13 cellular contexts compared by ENCODE assay signal in the genomic region with DNA sequence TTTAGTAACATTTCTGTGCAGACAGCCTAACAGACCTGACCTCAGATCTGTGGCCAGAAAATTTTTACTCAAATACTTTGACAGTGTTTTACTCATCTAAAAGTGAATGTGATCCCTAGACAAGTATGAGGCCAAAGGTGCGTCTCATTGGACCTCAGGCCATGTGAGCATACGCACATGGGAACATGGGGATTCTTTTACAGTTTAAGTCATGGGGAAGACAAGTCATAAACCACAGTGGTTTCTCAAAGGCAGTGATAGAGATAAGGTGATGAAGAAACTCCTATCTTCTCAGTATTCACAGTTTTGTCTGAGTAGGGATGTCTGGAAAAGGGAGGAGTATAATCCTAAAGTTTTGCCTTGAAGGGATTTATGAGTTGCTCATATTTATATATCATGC.
DNase-seq lines count a peak whose midpoint lies in the region; ATAC-seq, FAIRE-seq and TF ChIP-seq lines count a peak whose summit lies in the region.
"Had no signal": no experiment of that assay in that cellular context is flagged by ENCODE, and none has a peak within 500 bp of the region (broad histone marks: within the 10 kb centered on the region; RNA-seq: fewer than 3 reads in every experiment).

No MANE protein-coding gene starts in this region.

- H3K4me1 Mint-ChIP-seq in activated T-cell treated with anti-CD3 and anti-CD28 coated beads, Interleukin-2, amount 50 U/mL, for 4 hours (ENCODE audit: low read depth) = peaks cover 18% of the 10 kb centered on the region
- peaks cover 21% of the 10 kb centered on the region for H3K4me1 Mint-ChIP-seq in mesothelial cell of epicardium
- H3K4me1 Mint-ChIP-seq: stimulated activated naive B cell treated with anti-CD40 and anti-IgM and Interleukin-4, amounts not matched to agents 10 μg/mL and 1 μg/mL and 100 μg/mL, for 72 hours had no signal

- H3K36me3 Mint-ChIP-seq in activated T-cell treated with anti-CD3 and anti-CD28 coated beads, Interleukin-2, amount 50 U/mL, for 4 hours (ENCODE audit: insufficient read depth) = peaks cover 5% of the 10 kb centered on the region
- H3K36me3 Mint-ChIP-seq in mesothelial cell of epicardium = peaks cover 8% of the 10 kb centered on the region

- no peaks in the 10 kb centered on the region for H3K27me3 Mint-ChIP-seq in activated T-cell treated with anti-CD3 and anti-CD28 coated beads, Interleukin-2, amount 50 U/mL, for 4 hours (ENCODE audit: low read depth)
- H3K27me3 Mint-ChIP-seq in mesothelial cell of epicardium (ENCODE audit: low read depth) = no peaks in the 10 kb centered on the region
- H3K27me3 Mint-ChIP-seq: stimulated activated naive B cell treated with anti-CD40 and anti-IgM and Interleukin-4, amounts not matched to agents 10 μg/mL and 1 μg/mL and 100 μg/mL, for 72 hours; T-helper 17 cell had no signal

- TF ChIP-seq POLR2A in H54 (IDR thresholded peaks at IDR 0.05; ENCODE audit: low read depth, low read length) = no peak

- TF ChIP-seq CTCF in GM10266 (IDR thresholded peaks at IDR 0.05; ENCODE audit: control insufficient read depth, insufficient read depth, low read depth, missing control alignments) (no peak), mesothelial cell of epicardium (IDR thresholded peaks at IDR 0.05; ENCODE audit: unreplicated experiment) (no peak)

- ATAC-seq in activated T-cell treated with anti-CD3 and anti-CD28 coated beads, Interleukin-2, amount 50 U/mL, for 4 hours = peak; percentile 40 to 54
- ATAC-seq: stimulated activated naive B cell treated with anti-CD40 and anti-IgM and Interleukin-4, amounts not matched to agents 10 μg/mL and 1 μg/mL and 100 μg/mL, for 72 hours; T-helper 17 cell had no signal

- peak; percentile 72 for DNase-seq in GM10266 (ENCODE audit: extremely low spot score)
- no peak for DNase-seq in H54 (ENCODE audit: insufficient read length, low spot score)
- DNase-seq in activated T-cell treated with anti-CD3 and anti-CD28 coated beads, Interleukin-2, amount 50 U/mL, for 4 hours = no peak
- no peak for DNase-seq in mesothelial cell of epicardium (ENCODE audit: low spot score in 2 of 2, unreplicated experiment in 2 of 2)
- DNase-seq in NCI-H1436 treated with DMSO at 0.1 percent for 48 hours (lab: John Stamatoyannopoulos, UW) = no peak
- DNase-seq in NCI-H1417 (lab: John Stamatoyannopoulos, UW) = no peak
- no peak for DNase-seq in stimulated activated naive CD4-positive, alpha-beta T cell treated with Interleukin-2 at 50 U/mL for 16 hours (lab: John Stamatoyannopoulos, UW)
- no peak for DNase-seq in NCI-H1930 (lab: John Stamatoyannopoulos, UW)
- DNase-seq: MG63; small intestine; stimulated activated naive B cell treated with anti-CD40 and anti-IgM and Interleukin-4, amounts not matched to agents 10 μg/mL and 1 μg/mL and 100 μg/mL, for 72 hours; T-helper 17 cell had no signal

- no peak overlapping the region for H3K4me3 Mint-ChIP-seq in activated T-cell treated with anti-CD3 and anti-CD28 coated beads, Interleukin-2, amount 50 U/mL, for 4 hours
- H3K4me3 Mint-ChIP-seq in mesothelial cell of epicardium = no peak overlapping the region
- H3K4me3 Mint-ChIP-seq: activated T-helper 1 cell treated with anti-CD3 and anti-CD28 coated beads, Interleukin-12 subunit alpha, Interleukin-12 subunit beta, Interleukin-2, Interleukin-4 antibody, amounts not matched to agents 30 ng/mL and 10 ng/mL and 1 ng/mL, durations not matched to agents 14 hours and 24 hours and 36 hours; stimulated activated naive B cell treated with anti-CD40 and anti-IgM and Interleukin-4, amounts not matched to agents 10 μg/mL and 1 μg/mL and 100 μg/mL, for 72 hours; T-helper 17 cell had no signal

- no peaks in the 10 kb centered on the region for H3K9me3 Mint-ChIP-seq in activated T-cell treated with anti-CD3 and anti-CD28 coated beads, Interleukin-2, amount 50 U/mL, for 4 hours
- no peaks in the 10 kb centered on the region for H3K9me3 Mint-ChIP-seq in mesothelial cell of epicardium
- H3K9me3 Mint-ChIP-seq: activated T-helper 1 cell treated with anti-CD3 and anti-CD28 coated beads, Interleukin-12 subunit alpha, Interleukin-12 subunit beta, Interleukin-2, Interleukin-4 antibody, amounts not matched to agents 30 ng/mL and 10 ng/mL and 1 ng/mL, durations not matched to agents 14 hours and 24 hours and 36 hours; stimulated activated naive B cell treated with anti-CD40 and anti-IgM and Interleukin-4, amounts not matched to agents 10 μg/mL and 1 μg/mL and 100 μg/mL, for 72 hours had no signal

- FAIRE-seq in H54 (lab: Jason Lieb, UNC) = peak; percentile 36
- FAIRE-seq: small intestine had no signal

- peak overlapping the region; percentile 23 for H3K27ac Mint-ChIP-seq in mesothelial cell of epicardium
- H3K27ac Mint-ChIP-seq: activated T-helper 1 cell treated with anti-CD3 and anti-CD28 coated beads, Interleukin-12 subunit alpha, Interleukin-12 subunit beta, Interleukin-2, Interleukin-4 antibody, amounts not matched to agents 30 ng/mL and 10 ng/mL and 1 ng/mL, durations not matched to agents 14 hours and 24 hours and 36 hours; stimulated activated naive B cell treated with anti-CD40 and anti-IgM and Interleukin-4, amounts not matched to agents 10 μg/mL and 1 μg/mL and 100 μg/mL, for 72 hours; T-helper 17 cell had no signal
